Comparison of ENCODE assay signal across 12 cellular contexts in the genomic region with DNA sequence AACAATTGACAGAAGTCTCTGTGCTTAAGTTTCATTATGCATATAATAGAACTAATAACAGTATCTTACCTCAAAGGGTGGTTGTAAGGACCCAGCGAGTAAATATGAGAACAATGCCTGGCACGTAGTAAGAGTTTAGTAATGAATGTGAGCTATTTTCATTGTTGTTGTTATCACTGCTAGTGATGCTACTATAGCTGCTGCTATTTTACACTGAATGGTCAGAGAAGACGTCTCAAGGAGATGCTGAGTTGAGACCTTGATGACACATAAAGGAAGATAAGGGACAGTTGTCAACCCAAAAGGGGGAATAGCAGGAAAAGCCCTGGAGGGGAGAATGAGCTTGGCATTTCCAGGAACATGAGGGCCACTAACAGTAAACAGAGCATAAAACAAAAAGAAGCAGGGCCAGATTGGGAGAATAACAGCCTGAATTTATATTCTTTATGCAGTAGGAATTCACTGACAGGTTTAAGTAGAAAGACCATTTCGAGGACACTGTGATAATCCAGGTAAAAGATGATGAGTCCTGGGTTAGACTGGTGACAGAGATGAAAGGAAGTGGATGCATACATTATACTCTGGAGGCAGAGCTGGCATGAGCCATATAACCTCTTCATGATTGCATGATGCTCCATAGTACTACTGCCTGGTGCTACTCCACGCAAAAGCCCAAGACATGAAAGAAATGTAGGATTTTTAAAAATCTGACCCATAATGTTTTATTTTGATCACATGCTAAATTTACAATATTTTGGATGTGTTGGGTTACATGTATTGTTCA. TPM values are rescaled to one million over a fixed set of nuclear protein-coding genes. Genes with fewer than 3 reads are reported as not detected.
DNase-seq lines count a peak whose midpoint lies in the region; ATAC-seq, FAIRE-seq and TF ChIP-seq lines count a peak whose summit lies in the region.
"Had no signal": no experiment of that assay in that cellular context is flagged by ENCODE, and none has a peak within 500 bp of the region (broad histone marks: within the 10 kb centered on the region; RNA-seq: fewer than 3 reads in every experiment).

No MANE protein-coding gene starts in this region.

- H3K4me3 ChIP-seq in MM.1S (ENCODE audit: low read length), result no peak overlapping the region
- H3K4me3 ChIP-seq in sigmoid colon, result no peak overlapping the region
- H3K4me3 ChIP-seq: vagina had no signal

- no peak for TF ChIP-seq EP300 in sigmoid colon (IDR thresholded peaks at IDR 0.05)

- H3K27ac ChIP-seq in MM.1S (ENCODE audit: low read length) (no peak overlapping the region), sigmoid colon (no peak overlapping the region)
- H3K27ac ChIP-seq: vagina had no signal

- H3K4me2 ChIP-seq in MM.1S (ENCODE audit: low read depth, low read length), result no peak overlapping the region

- H3K27ac Mint-ChIP-seq in central memory CD8-positive, alpha-beta T cell (ENCODE audit: low read depth), result peak overlapping the region; percentile 2
- H3K27ac Mint-ChIP-seq: nephron progenitor cell had no signal

- no peaks in the 10 kb centered on the region for H3K9me3 ChIP-seq in MM.1S (replicated peaks; ENCODE audit: insufficient read depth, low read length)
- no peaks in the 10 kb centered on the region for H3K9me3 ChIP-seq in sigmoid colon
- H3K9me3 ChIP-seq: vagina had no signal

- H3K4me1 Mint-ChIP-seq in central memory CD8-positive, alpha-beta T cell, result peaks cover 74% of the 10 kb centered on the region

- H3K4me1 ChIP-seq in MM.1S (ENCODE audit: low read length), result peaks cover 24% of the 10 kb centered on the region
- H3K4me1 ChIP-seq in sigmoid colon, result no peaks in the 10 kb centered on the region
- H3K4me1 ChIP-seq: vagina had no signal

- DNase-seq in central memory CD8-positive, alpha-beta T cell (ENCODE audit: low spot score in 2 of 2), result no peak
- DNase-seq in MM.1S (no peak), RCC 7860 (ENCODE audit: low spot score) (no peak), sigmoid colon (no peak), pons (ENCODE audit: low spot score) (no peak)
- DNase-seq: NCI-H1417 treated with DMSO at 0.1 percent for 48 hours; nephron progenitor cell; stimulated activated CD4-positive, alpha-beta T cell treated with anti-CD3 and anti-CD28 coated beads, Interleukin-4, amount 100 ng/mL, for 4 hours had no signal

- peaks cover 6% of the 10 kb centered on the region for H3F3A ChIP-seq in MM.1S (ENCODE audit: insufficient read depth, low read length)

- no peaks in the 10 kb centered on the region for H3K9me2 ChIP-seq in MM.1S (replicated peaks; ENCODE audit: insufficient read depth, low read length)

- no peak for TF ChIP-seq POLR2A in sigmoid colon (IDR thresholded peaks at IDR 0.05)

- no peaks in the 10 kb centered on the region for H3K9me3 Mint-ChIP-seq in central memory CD8-positive, alpha-beta T cell
- H3K9me3 Mint-ChIP-seq: nephron progenitor cell had no signal

- WGBS in sigmoid colon, 2 donors, result 84 to 87% methylated on average over 5 of the region's 5 CpGs

- ATAC-seq in GM18502 (IDR thresholded peaks at IDR 0.05; ENCODE audit: poor library complexity, unreplicated experiment) (peak; percentile 75), GM19463 (IDR thresholded peaks at IDR 0.05; ENCODE audit: unreplicated experiment) (peak; percentile 62), HG03060 (IDR thresholded peaks at IDR 0.05; ENCODE audit: low read depth, unreplicated experiment) (peak; percentile 72)
- no peak for ATAC-seq in central memory CD8-positive, alpha-beta T cell (replicated peaks; ENCODE audit: extremely low read depth, poor library complexity, severe bottlenecking)

- TF ChIP-seq CTCF in MM.1S (IDR thresholded peaks at IDR 0.05; ENCODE audit: low read length) (no peak), sigmoid colon (IDR thresholded peaks at IDR 0.05) (no peak)

- H3K79me2 ChIP-seq in MM.1S (ENCODE audit: low read length), result peaks cover 96% of the 10 kb centered on the region

- no peaks in the 10 kb centered on the region for H3K27me3 Mint-ChIP-seq in central memory CD8-positive, alpha-beta T cell

- H4K20me1 ChIP-seq in MM.1S (ENCODE audit: insufficient read depth, low read length), result no peaks in the 10 kb centered on the region

- no peak overlapping the region for H3K9ac ChIP-seq in MM.1S (ENCODE audit: low read length)

- H3K27me3 ChIP-seq in MM.1S (replicated peaks; ENCODE audit: insufficient read depth, low read length) (no peaks in the 10 kb centered on the region), sigmoid colon (no peaks in the 10 kb centered on the region)
- H3K27me3 ChIP-seq: vagina had no signal

- no peak for FAIRE-seq in RCC 7860 (lab: Jason Lieb, UNC)

- no peak overlapping the region for H3K4me3 Mint-ChIP-seq in central memory CD8-positive, alpha-beta T cell
- H3K4me3 Mint-ChIP-seq: nephron progenitor cell had no signal

- intact Hi-C loops in sigmoid colon (cut with DNase I), result no loop called here

- H3K36me3 ChIP-seq in MM.1S (replicated peaks; ENCODE audit: insufficient read depth, low read length) (no peaks in the 10 kb centered on the region), sigmoid colon (no peaks in the 10 kb centered on the region)
- H3K36me3 ChIP-seq: vagina had no signal

- H3K36me3 Mint-ChIP-seq in central memory CD8-positive, alpha-beta T cell (ENCODE audit: insufficient read depth), result peaks cover 2% of the 10 kb centered on the region

- no peak overlapping the region for H2AFZ ChIP-seq in MM.1S (ENCODE audit: low read length)

RNA-seq across cellular contexts. Expression of gene ATP8A1, which starts 23.1 kb away (rescaled TPM):
- 10 to 100 TPM; 10.5 to 19.3 (median 15.5) TPM for total RNA-seq in sigmoid colon
- polyA plus RNA-seq in sigmoid colon, result 10 to 100 TPM in 1 of 3 donors, 1 to 10 TPM in 2; 2.4 to 18.6 (median 2.5) TPM
